In the genomic region with DNA sequence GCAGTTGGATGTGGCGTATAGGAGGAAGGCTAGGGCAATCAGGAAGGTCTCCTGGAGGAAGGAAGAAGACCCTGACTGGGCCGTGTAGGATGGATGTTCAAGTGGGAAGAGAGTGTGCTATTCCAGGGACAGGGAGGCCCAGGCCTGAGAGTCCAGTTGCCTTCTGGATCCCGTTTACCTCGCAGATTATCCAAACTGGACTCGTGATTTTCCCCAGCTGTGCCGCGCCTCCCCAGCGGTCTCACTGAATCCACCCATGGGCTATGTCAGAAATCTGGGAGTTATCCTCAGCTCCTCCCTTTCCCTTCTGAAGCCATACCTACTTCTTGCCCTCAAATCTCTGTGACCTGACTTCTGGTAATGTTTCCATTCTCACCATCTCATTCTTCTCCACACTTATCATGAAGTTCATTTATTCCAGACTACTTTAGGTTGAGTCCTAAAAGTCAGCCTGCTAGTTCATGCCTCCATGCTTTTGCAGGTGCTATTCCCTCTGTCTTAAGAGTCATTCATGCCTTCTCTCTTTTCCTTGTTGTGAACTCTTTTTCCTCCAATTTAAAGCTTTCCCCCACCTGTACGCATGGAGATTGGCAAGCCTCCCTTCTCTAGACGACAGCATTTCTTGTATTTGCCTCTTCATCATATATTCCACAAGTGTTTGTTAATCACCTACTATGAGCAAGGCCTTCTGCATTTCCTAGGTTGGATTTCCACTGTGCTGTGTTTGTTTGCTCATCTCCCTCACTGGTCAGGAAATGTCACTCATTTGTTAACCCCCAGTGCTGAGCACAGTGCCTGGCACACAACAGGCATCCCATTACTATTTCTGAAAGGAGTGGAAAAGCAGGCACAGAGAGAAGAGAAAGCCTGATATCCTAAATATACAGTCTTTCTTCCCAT, we compare ENCODE assay signal across 1 cellular context.
TF ChIP-seq lines count a peak whose summit lies in the region.

No MANE protein-coding gene starts in this region.

TF ChIP-seq in HEK293, 187 proteins besides CTCF, POLR2A, EP300 and RAD21 (continued from another document):
- 0 out of 2 replicates have a peak, but pooled peaks have one; percentile 10 for TF ChIP-seq WT1 (tag by site-specific recombination; IDR thresholded peaks at IDR 0.05)
- TF ChIP-seq HOXA7 (CRISPR knock-in tag; IDR thresholded peaks at IDR 0.05; ENCODE audit: borderline replicate concordance): no peak
- no peak for TF ChIP-seq ZFP69B (tag by site-specific recombination; IDR thresholded peaks at IDR 0.05)
- no peak for TF ChIP-seq KLF16 (tag by site-specific recombination; IDR thresholded peaks at IDR 0.05)
- TF ChIP-seq ZNF16 (tag by site-specific recombination; IDR thresholded peaks at IDR 0.05; ENCODE audit: low read depth): no peak
- no peak for TF ChIP-seq MYNN (tag by site-specific recombination; IDR thresholded peaks at IDR 0.05; ENCODE audit: borderline replicate concordance)
- TF ChIP-seq ZNF433 (tag by site-specific recombination; IDR thresholded peaks at IDR 0.05; ENCODE audit: low read depth): no peak
- TF ChIP-seq ZNF311 (tag by site-specific recombination; IDR thresholded peaks at IDR 0.05; ENCODE audit: borderline replicate concordance): no peak
